Comparison of ENCODE assay signal across 30 cellular contexts in genomic region chr14:47391105-47391504, GRCh38.
"Had no signal": no experiment of that assay in that cellular context is flagged by ENCODE, and none has a peak within 500 bp of the region (broad histone marks: within the 10 kb centered on the region; RNA-seq: fewer than 3 reads in every experiment).

No MANE protein-coding gene starts in this region.

- H3K4me3 Mint-ChIP-seq: activated CD4-positive, alpha-beta memory T cell treated with anti-CD3 and anti-CD28 coated beads for 36 hours; activated naive CD4-positive, alpha-beta T cell treated with anti-CD3 and anti-CD28 coated beads, Interleukin-2, amount 10 ng/mL, durations not matched to agents 7 days and 5 days; activated naive CD8-positive, alpha-beta T cell treated with anti-CD3 and anti-CD28 coated beads, Interleukin-2, amount 10 ng/mL, durations not matched to agents 7 days and 5 days; activated T-cell treated with anti-CD3 and anti-CD28 coated beads, Interleukin-2, amount 50 U/mL, for 24 hours; brain; naive thymus-derived CD4-positive, alpha-beta T cell; stimulated activated effector memory CD8-positive, alpha-beta T cell treated with anti-CD3 and anti-CD28 coated beads, Interleukin-12 subunit alpha, Interleukin-12 subunit beta, amount 100 ng/mL, for 72 hours; stimulated activated naive CD8-positive, alpha-beta T cell treated with anti-CD3 and anti-CD28 coated beads, Interleukin-15, Interleukin-2, amounts not matched to agents 100 ng/mL and 50 ng/mL, for 24 hours had no signal

- ATAC-seq: activated CD4-positive, CD25-positive, alpha-beta regulatory T cell treated with anti-CD3 and anti-CD28 coated beads, Interleukin-2, amount 50 U/mL, for 24 hours; gastroesophageal sphincter; left colon; naive thymus-derived CD4-positive, alpha-beta T cell; sciatic nerve; stimulated activated effector memory CD8-positive, alpha-beta T cell treated with anti-CD3 and anti-CD28 coated beads, Interleukin-12 subunit alpha, Interleukin-12 subunit beta, amount 100 ng/mL, for 72 hours; upper lobe of right lung had no signal

- H3K27me3 ChIP-seq: ascending aorta, cardiac muscle cell, colonic mucosa, gastroesophageal sphincter, tibial artery, upper lobe of right lung had no signal

- H3K4me3 ChIP-seq: ascending aorta, cardiac muscle cell, colonic mucosa, gastroesophageal sphincter, skin epidermis, tibial artery, upper lobe of right lung had no signal

- H3K4me1 ChIP-seq: ascending aorta, colonic mucosa had no signal

- H3K27me3 Mint-ChIP-seq: activated CD4-positive, alpha-beta memory T cell treated with anti-CD3 and anti-CD28 coated beads for 36 hours; activated naive CD4-positive, alpha-beta T cell treated with anti-CD3 and anti-CD28 coated beads, Interleukin-2, amount 10 ng/mL, durations not matched to agents 7 days and 5 days; activated naive CD8-positive, alpha-beta T cell treated with anti-CD3 and anti-CD28 coated beads, Interleukin-2, amount 10 ng/mL, durations not matched to agents 7 days and 5 days; activated T-cell treated with anti-CD3 and anti-CD28 coated beads, Interleukin-2, amount 50 U/mL, for 24 hours; brain; naive thymus-derived CD4-positive, alpha-beta T cell; stimulated activated naive CD8-positive, alpha-beta T cell treated with anti-CD3 and anti-CD28 coated beads, Interleukin-15, Interleukin-2, amounts not matched to agents 100 ng/mL and 50 ng/mL, for 24 hours had no signal

- H3K27ac ChIP-seq: ascending aorta, cardiac muscle cell, colonic mucosa, gastroesophageal sphincter, skin epidermis, tibial artery, upper lobe of right lung, WERI-Rb-1 had no signal

- H3K36me3 Mint-ChIP-seq: activated CD4-positive, alpha-beta memory T cell treated with anti-CD3 and anti-CD28 coated beads for 36 hours; activated naive CD4-positive, alpha-beta T cell treated with anti-CD3 and anti-CD28 coated beads, Interleukin-2, amount 10 ng/mL, durations not matched to agents 7 days and 5 days; activated naive CD8-positive, alpha-beta T cell treated with anti-CD3 and anti-CD28 coated beads, Interleukin-2, amount 10 ng/mL, durations not matched to agents 7 days and 5 days; brain; naive thymus-derived CD4-positive, alpha-beta T cell; stimulated activated effector memory CD8-positive, alpha-beta T cell treated with anti-CD3 and anti-CD28 coated beads, Interleukin-12 subunit alpha, Interleukin-12 subunit beta, amount 100 ng/mL, for 72 hours had no signal

- H3K9me3 ChIP-seq: ascending aorta, colonic mucosa, gastroesophageal sphincter, tibial artery, upper lobe of right lung had no signal

- H3K4me1 Mint-ChIP-seq: activated naive CD4-positive, alpha-beta T cell treated with anti-CD3 and anti-CD28 coated beads, Interleukin-2, amount 10 ng/mL, durations not matched to agents 7 days and 5 days; activated naive CD8-positive, alpha-beta T cell treated with anti-CD3 and anti-CD28 coated beads, Interleukin-2, amount 10 ng/mL, durations not matched to agents 7 days and 5 days; naive thymus-derived CD4-positive, alpha-beta T cell; stimulated activated effector memory CD8-positive, alpha-beta T cell treated with anti-CD3 and anti-CD28 coated beads, Interleukin-12 subunit alpha, Interleukin-12 subunit beta, amount 100 ng/mL, for 72 hours had no signal

- DNase-seq: activated CD4-positive, alpha-beta memory T cell treated with anti-CD3 and anti-CD28 coated beads for 36 hours; activated CD4-positive, alpha-beta T cell treated with anti-CD3 and anti-CD28 coated beads for 48 hours; activated CD8-positive, alpha-beta memory T cell treated with anti-CD3 and anti-CD28 coated beads, Interleukin-2, amount 50 U/mL, for 48 hours; activated gamma-delta T cell; activated naive CD4-positive, alpha-beta T cell treated with anti-CD3 and anti-CD28 coated beads, Interleukin-2, amount 10 ng/mL, durations not matched to agents 7 days and 5 days; activated naive CD8-positive, alpha-beta T cell treated with anti-CD3 and anti-CD28 coated beads, Interleukin-2, amount 10 ng/mL, durations not matched to agents 7 days and 5 days; activated T-cell treated with anti-CD3 and anti-CD28 coated beads, Interleukin-2, amount 50 U/mL, for 24 hours; cerebellar nuclear complex; colonic mucosa; effector memory CD4-positive, alpha-beta T cell; erythroblast; hippocampal formation; kidney; left colon; mammary epithelial cell; midbrain; naive thymus-derived CD4-positive, alpha-beta T cell; stimulated activated CD4-positive, alpha-beta T cell treated with anti-CD3 and anti-CD28 coated beads, Interleukin-4, amount 100 ng/mL, for 24 hours; tibial artery; upper lobe of right lung; WERI-Rb-1 had no signal

- H3K27ac Mint-ChIP-seq: activated CD4-positive, alpha-beta memory T cell treated with anti-CD3 and anti-CD28 coated beads for 36 hours; activated naive CD4-positive, alpha-beta T cell treated with anti-CD3 and anti-CD28 coated beads, Interleukin-2, amount 10 ng/mL, durations not matched to agents 7 days and 5 days; activated naive CD8-positive, alpha-beta T cell treated with anti-CD3 and anti-CD28 coated beads, Interleukin-2, amount 10 ng/mL, durations not matched to agents 7 days and 5 days; activated T-cell treated with anti-CD3 and anti-CD28 coated beads, Interleukin-2, amount 50 U/mL, for 24 hours; naive thymus-derived CD4-positive, alpha-beta T cell; stimulated activated effector memory CD8-positive, alpha-beta T cell treated with anti-CD3 and anti-CD28 coated beads, Interleukin-12 subunit alpha, Interleukin-12 subunit beta, amount 100 ng/mL, for 72 hours; stimulated activated naive CD8-positive, alpha-beta T cell treated with anti-CD3 and anti-CD28 coated beads, Interleukin-15, Interleukin-2, amounts not matched to agents 100 ng/mL and 50 ng/mL, for 24 hours had no signal

- H3K36me3 ChIP-seq: ascending aorta, cardiac muscle cell, colonic mucosa, gastroesophageal sphincter, tibial artery, upper lobe of right lung, WERI-Rb-1 had no signal

- H3K9me3 Mint-ChIP-seq: activated T-cell treated with anti-CD3 and anti-CD28 coated beads, Interleukin-2, amount 50 U/mL, for 24 hours had no signal
